15 cellular contexts compared by ENCODE assay signal in the genomic region with DNA sequence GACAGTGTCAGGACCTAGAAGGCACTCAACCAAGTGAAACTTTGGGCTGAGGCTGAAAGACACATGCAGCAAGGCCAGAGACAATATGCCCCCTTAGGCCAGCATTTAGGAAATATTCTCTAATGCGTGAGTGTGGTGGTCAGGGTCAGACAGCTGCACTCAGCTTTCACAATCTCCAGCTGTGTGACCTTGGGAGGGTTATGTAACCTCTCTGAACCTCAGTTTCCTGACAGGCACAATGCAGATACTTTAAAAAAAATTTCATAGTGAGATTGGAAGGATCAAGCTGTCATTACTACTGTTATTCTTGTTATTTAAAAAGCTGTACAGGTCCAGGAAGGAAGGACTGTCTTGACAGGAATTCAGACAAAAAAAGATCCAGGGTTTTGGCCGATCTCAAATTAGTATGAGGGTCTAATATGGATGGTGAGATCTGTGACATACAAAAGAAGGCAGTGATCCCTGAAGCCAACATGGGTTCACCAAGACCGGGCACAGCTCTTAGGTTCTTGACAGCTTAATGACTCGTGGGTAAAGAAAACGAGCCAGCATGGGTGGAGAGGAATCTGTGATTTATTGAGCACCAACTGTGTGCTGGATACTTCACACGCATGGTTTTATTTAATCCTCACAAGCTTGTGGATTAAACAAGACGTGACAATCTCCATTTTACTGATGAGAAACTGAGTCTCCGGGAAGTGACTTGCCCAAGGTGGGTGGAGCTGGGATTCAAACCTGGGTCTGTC. TPM values are rescaled to one million over a fixed set of nuclear protein-coding genes. Genes with fewer than 3 reads are reported as not detected.
"Had no signal": no experiment of that assay in that cellular context is flagged by ENCODE, and none has a peak within 500 bp of the region (broad histone marks: within the 10 kb centered on the region; RNA-seq: fewer than 3 reads in every experiment).

No MANE protein-coding gene starts in this region.

- H3K27ac ChIP-seq: foreskin keratinocyte, left lung, lower lobe of right lung, right atrium auricular region, sigmoid colon had no signal

- H3K4me3 ChIP-seq: left lung, lower lobe of right lung, right atrium auricular region, sigmoid colon had no signal

- H3K27me3 ChIP-seq: foreskin keratinocyte, left lung, right atrium auricular region had no signal

- H3K4me1 ChIP-seq: foreskin keratinocyte, left lung, lower lobe of right lung, right atrium auricular region, sigmoid colon had no signal

- H3K36me3 ChIP-seq: left lung, lower lobe of right lung, right atrium auricular region, sigmoid colon had no signal

- DNase-seq: effector memory CD4-positive, alpha-beta T cell; foreskin keratinocyte; left lung; lower lobe of right lung; naive B cell; nephron progenitor cell; sigmoid colon; small intestine; stimulated activated CD4-positive, alpha-beta T cell treated with anti-CD3 and anti-CD28 coated beads, Interleukin-2, amount 100 ng/mL, for 48 hours; stimulated activated naive CD4-positive, alpha-beta T cell treated with Interleukin-2 at 50 U/mL for 16 hours; trophoblast cell had no signal

- FAIRE-seq: endometrium, small intestine, urothelium cell line had no signal

- H3K9me3 ChIP-seq: left lung, lower lobe of right lung, right atrium auricular region, sigmoid colon had no signal

- ATAC-seq: left lung, lower lobe of right lung had no signal

RNA-seq across cellular contexts. Expression of a gene that starts 54.6 kb away (rescaled TPM):
- total RNA-seq: left lung, lower lobe of right lung, pulmonary artery endothelial cell, right atrium auricular region, sigmoid colon had no signal
- polyA plus RNA-seq: small intestine had no signal
